Comparison of ENCODE assay signal across 1 cellular context in genomic region chr5:78522476-78523105, GRCh38.
TF ChIP-seq lines count a peak whose summit lies in the region.

No MANE protein-coding gene starts in this region.

TF ChIP-seq in GM23338, 12 proteins besides CTCF, POLR2A, EP300 and RAD21 (continued from another document):
- no peak for TF ChIP-seq ZNF462 (CRISPR knock-in tag; IDR thresholded peaks at IDR 0.05)
